In genomic region chr11:95066721-95067041, GRCh38 we compare ENCODE assay signal across 8 cellular contexts. TPM values are rescaled to one million over a fixed set of nuclear protein-coding genes. Genes with fewer than 3 reads are reported as not detected.
DNase-seq lines count a peak whose midpoint lies in the region; ATAC-seq and TF ChIP-seq lines count a peak whose summit lies in the region.

Gene SRSF8, plus strand, starts transcription at chr11:95066919. Its CDS starts 308 bp downstream, at chr11:95067227.

- H3K4me2 ChIP-seq in hepatocyte, result peak within 1 kb of the TSS; percentile 70

- H3K4me1 Mint-ChIP-seq in activated naive CD8-positive, alpha-beta T cell (ENCODE audit: low read depth), result peaks cover 26% of the 10 kb centered on the region

- TF ChIP-seq CTCF in hepatocyte (IDR thresholded peaks at IDR 0.05; ENCODE audit: poor library complexity), result no peak

- H3K36me3 Mint-ChIP-seq in activated naive CD8-positive, alpha-beta T cell, result peaks cover 2% of the 10 kb centered on the region

- H3K27me3 ChIP-seq in HUES6 (ENCODE audit: control insufficient read depth, insufficient read depth, low read length) (peaks cover 1% of the 10 kb centered on the region; the same call in 1 of the 2 replicates), hepatocyte (no peaks in the 10 kb centered on the region)

- H3K9me3 Mint-ChIP-seq in activated naive CD8-positive, alpha-beta T cell (ENCODE audit: low read depth), result no peaks in the 10 kb centered on the region

- no peaks in the 10 kb centered on the region for H3K9me2 ChIP-seq in hepatocyte (replicated peaks; ENCODE audit: insufficient read depth)

- peak within 1 kb of the TSS; percentile 12; the same call in 1 of the 2 replicates for H3K27ac ChIP-seq in HUES6 (ENCODE audit: low read depth, low read length)
- peak within 1 kb of the TSS; percentile 99 for H3K27ac ChIP-seq in hepatocyte
- peak within 1 kb of the TSS; percentile 89 to 99 (median 97) for H3K27ac ChIP-seq in skin epidermis

- no peaks in the 10 kb centered on the region for H3K27me3 Mint-ChIP-seq in activated naive CD8-positive, alpha-beta T cell

- peaks cover 5% of the 10 kb centered on the region for H4K20me1 ChIP-seq in hepatocyte (ENCODE audit: insufficient read depth, poor library complexity, severe bottlenecking)

- in situ Hi-C loops in G401 (cut with HindIII; ENCODE audit: low sequenced_read_pairs), result no loop called here

- H3K9me3 ChIP-seq in HUES6 (ENCODE audit: control insufficient read depth, insufficient read depth, low read depth, low read length), result no peaks in the 10 kb centered on the region
- H3K9me3 ChIP-seq in hepatocyte (ENCODE audit: low read depth), result no peaks in the 10 kb centered on the region

- H3K4me3 Mint-ChIP-seq in activated naive CD8-positive, alpha-beta T cell, result peak within 1 kb of the TSS; percentile 98

- peak within 1 kb of the TSS; percentile 91 for H3K9ac ChIP-seq in HUES6 (ENCODE audit: low read length)

- no peaks in the 10 kb centered on the region for H3K36me3 ChIP-seq in HUES6 (ENCODE audit: control insufficient read depth, insufficient read depth, low read length)
- no peaks in the 10 kb centered on the region for H3K36me3 ChIP-seq in hepatocyte (replicated peaks; ENCODE audit: insufficient read depth, low read depth)

- DNase-seq in G401 (ENCODE audit: low spot score) (no peak), hepatocyte (ENCODE audit: low spot score) (no peak), KG1 (lab: John Stamatoyannopoulos, UW) (no peak)
- DNase-seq in NK-92 treated with Interleukin-12 subunit alpha and Interleukin-12 subunit beta, amount 100 ng/mL, for 24 hours (lab: John Stamatoyannopoulos, UW), result no peak

- H3K4me1 ChIP-seq in HUES6 (ENCODE audit: control insufficient read depth, insufficient read depth, low read length) (0 out of 2 replicates have a peak, but pooled peaks cover 5% of the 10 kb centered on the region), hepatocyte (ENCODE audit: insufficient read depth) (peaks cover 6% of the 10 kb centered on the region)

- peak within 1 kb of the TSS; percentile 98 for H3K27ac Mint-ChIP-seq in activated naive CD8-positive, alpha-beta T cell

- H3K4me3 ChIP-seq in HUES6 (ENCODE audit: low read depth, low read length), result peak within 1 kb of the TSS; percentile 87
- peak within 1 kb of the TSS; percentile 93 for H3K4me3 ChIP-seq in hepatocyte
- H3K4me3 ChIP-seq in skin epidermis, result peak within 1 kb of the TSS; percentile 59 to 95 (median 83)

- H3K79me2 ChIP-seq in hepatocyte, result peaks cover 33% of the 10 kb centered on the region

- peak; percentile 39 for ATAC-seq in GM21526 (IDR thresholded peaks at IDR 0.05; ENCODE audit: low FRiP score, unreplicated experiment)

- WGBS in hepatocyte (ENCODE audit: low lambda C conversion rate, missing lambda C conversion rate), result 1% methylated on average over 4 of the region's 4 CpGs

- H2AFZ ChIP-seq in hepatocyte, result peak within 1 kb of the TSS; percentile 63

RNA-seq across cellular contexts. Expression of gene SRSF8, which starts in this region (rescaled TPM):
- 24.3 and 26.4 TPM in 2 replicates for total RNA-seq in G401 (2014; rRNA removed; shearing (Covaris generic))
- 31.2 and 52.0 TPM in 2 replicates for total RNA-seq in hepatocyte
- 43.0 and 48.2 TPM in 2 replicates for polyA plus RNA-seq in hepatocyte

Comparison
In these comparisons a context has a peak if more than half of its experiments do, and no peak if none do; other contexts are left out.
1. H3K27ac ChIP-seq: peak in every context shown above with its lines; median percentile 99 in hepatocyte; 97 in skin epidermis; 12 in HUES6.